ENCODE assay signal across 14 cellular contexts in genomic region chr14:36019126-36019525, GRCh38.
DNase-seq lines count a peak whose midpoint lies in the region; ATAC-seq, FAIRE-seq and TF ChIP-seq lines count a peak whose summit lies in the region.
"Had no signal": no experiment of that assay in that cellular context is flagged by ENCODE, and none has a peak within 500 bp of the region (broad histone marks: within the 10 kb centered on the region; RNA-seq: fewer than 3 reads in every experiment).

No MANE protein-coding gene starts in this region.

- intact Hi-C loops in GM12878 (cut with micrococcal nuclease; ENCODE audit: unreplicated experiment) = no loop called here
- intact Hi-C loops in Caco-2 (cut with micrococcal nuclease; ENCODE audit: unreplicated experiment) = no loop called here

- CTCF ChIA-PET in GM12878 (lab: Yijun Ruan, JAX) = interaction anchor here (1.4 kb wide), 1 partner anchor 50 kb away, joined by 4 read pairs; no protein-coding TSS in a partner anchor
- CTCF ChIA-PET in Caco-2 (lab: Charles Lee) = no interaction called here

- H3K4me1 Mint-ChIP-seq in activated naive CD8-positive, alpha-beta T cell (ENCODE audit: low read depth) = peaks cover 12% of the 10 kb centered on the region
- H3K4me1 Mint-ChIP-seq in activated naive CD8-positive, alpha-beta T cell treated with anti-CD3 and anti-CD28 coated beads, Interleukin-2, amount 50 U/mL, for 24 hours = peaks cover 9% of the 10 kb centered on the region
- no peaks in the 10 kb centered on the region for H3K4me1 Mint-ChIP-seq in Caco-2 (ENCODE audit: low read depth, unreplicated experiment)
- H3K4me1 Mint-ChIP-seq: central memory CD8-positive, alpha-beta T cell had no signal

- under 1% methylated on average over 5 of the region's 5 CpGs for WGBS in GM12878 (ENCODE audit: insufficient coverage, insufficient replicate concordance, low lambda C conversion rate, missing lambda C conversion rate)

- no peak overlapping the region for H3K9ac ChIP-seq in GM12878 (ENCODE audit: control insufficient read depth, insufficient read depth, low read length)

- no peak for TF ChIP-seq POLR2A in GM12878 (IDR thresholded peaks at IDR 0.05; ENCODE audit: low read depth, low read length)

- TF ChIP-seq CTCF in GM12878 (IDR thresholded peaks at IDR 0.05 in 2 of 3, conservative IDR thresholded peaks at IDR 0.05 in 1 of 3; ENCODE audit: control insufficient read depth in 2 of 3, extremely low read depth in 1 of 3, insufficient read depth in 1 of 3, low read depth in 3 of 3, low read length in 3 of 3) = no peak
- no peak for TF ChIP-seq CTCF in Caco-2 (IDR thresholded peaks at IDR 0.05; ENCODE audit: insufficient read depth in 1 of 2, low read depth in 1 of 2, low read length in 1 of 2, severe bottlenecking in 1 of 2, unreplicated experiment in 1 of 2)

- H3K27me3 ChIP-seq in GM12878 (replicated peaks in 1 of 2; ENCODE audit: control insufficient read depth in 2 of 2, insufficient read depth in 2 of 2, low read length in 1 of 2) = no peaks in the 10 kb centered on the region
- H3K27me3 ChIP-seq in Caco-2 (replicated peaks; ENCODE audit: control insufficient read depth, insufficient read depth, low read length) = no peaks in the 10 kb centered on the region; the same call in 1 of the 2 replicates
- H3K27me3 ChIP-seq: adrenal gland, hepatocyte, right atrium auricular region had no signal

- H3K36me3 ChIP-seq in GM12878 (ENCODE audit: control insufficient read depth in 2 of 2, insufficient read depth in 2 of 2, low read length in 1 of 2) (no peaks in the 10 kb centered on the region), Caco-2 (ENCODE audit: control insufficient read depth, insufficient read depth, low read length) (no peaks in the 10 kb centered on the region)
- H3K36me3 ChIP-seq: adrenal gland, right atrium auricular region had no signal

- no peaks in the 10 kb centered on the region for H3K27me3 Mint-ChIP-seq in activated naive CD8-positive, alpha-beta T cell
- no peaks in the 10 kb centered on the region for H3K27me3 Mint-ChIP-seq in activated naive CD8-positive, alpha-beta T cell treated with anti-CD3 and anti-CD28 coated beads, Interleukin-2, amount 50 U/mL, for 24 hours
- H3K27me3 Mint-ChIP-seq in Caco-2 (ENCODE audit: insufficient read depth, unreplicated experiment) = peaks cover 13% of the 10 kb centered on the region
- H3K27me3 Mint-ChIP-seq: central memory CD8-positive, alpha-beta T cell had no signal

- H3K27ac ChIP-seq in GM12878 (ENCODE audit: control insufficient read depth, insufficient read depth) = no peak overlapping the region
- peak overlapping the region; percentile 79 for H3K27ac ChIP-seq in temporal lobe (ENCODE audit: low read depth, low read length)
- H3K27ac ChIP-seq: adrenal gland, hepatocyte, right atrium auricular region had no signal

- POLR2A ChIA-PET in GM12878 (lab: Charles Lee) (no interaction called here), Caco-2 (lab: Charles Lee) (no interaction called here)

- in situ Hi-C loops in GM12878 (cut with MboI) = no loop called here

- H3K4me3 ChIP-seq in GM12878 = no peak overlapping the region
- H3K4me3 ChIP-seq in Caco-2 (ENCODE audit: low read depth, low read length) = no peak overlapping the region
- H3K4me3 ChIP-seq: adrenal gland, hepatocyte, right atrium auricular region had no signal

- no peaks in the 10 kb centered on the region for H3K9me3 ChIP-seq in GM12878 (replicated peaks; ENCODE audit: control insufficient read depth, insufficient read depth, low read length)
- no peaks in the 10 kb centered on the region for H3K9me3 ChIP-seq in Caco-2
- H3K9me3 ChIP-seq: adrenal gland, right atrium auricular region had no signal

- no peak overlapping the region for H3K4me3 Mint-ChIP-seq in activated naive CD8-positive, alpha-beta T cell
- no peak overlapping the region for H3K4me3 Mint-ChIP-seq in activated naive CD8-positive, alpha-beta T cell treated with anti-CD3 and anti-CD28 coated beads, Interleukin-2, amount 50 U/mL, for 24 hours
- H3K4me3 Mint-ChIP-seq in Caco-2 (ENCODE audit: unreplicated experiment) = no peak overlapping the region
- H3K4me3 Mint-ChIP-seq: central memory CD8-positive, alpha-beta T cell; IgD-negative memory B cell had no signal

- H2AFZ ChIP-seq in GM12878 (ENCODE audit: control insufficient read depth, low read depth, low read length) = no peak overlapping the region
- H2AFZ ChIP-seq: hepatocyte had no signal

- peak overlapping the region; percentile 18 for H3K27ac Mint-ChIP-seq in activated naive CD8-positive, alpha-beta T cell
- no peak overlapping the region for H3K27ac Mint-ChIP-seq in activated naive CD8-positive, alpha-beta T cell treated with anti-CD3 and anti-CD28 coated beads, Interleukin-2, amount 50 U/mL, for 24 hours
- no peak overlapping the region for H3K27ac Mint-ChIP-seq in Caco-2 (ENCODE audit: unreplicated experiment)
- H3K27ac Mint-ChIP-seq: IgD-negative memory B cell had no signal

- no peaks in the 10 kb centered on the region for H3K36me3 Mint-ChIP-seq in activated naive CD8-positive, alpha-beta T cell
- H3K36me3 Mint-ChIP-seq in activated naive CD8-positive, alpha-beta T cell treated with anti-CD3 and anti-CD28 coated beads, Interleukin-2, amount 50 U/mL, for 24 hours (ENCODE audit: low read depth) = no peaks in the 10 kb centered on the region
- H3K36me3 Mint-ChIP-seq in Caco-2 (ENCODE audit: insufficient read depth, unreplicated experiment) = no peaks in the 10 kb centered on the region
- H3K36me3 Mint-ChIP-seq: IgD-negative memory B cell had no signal

- BruUV-seq in GM12878 (replicated peaks; lab: Mats Ljungman, UMichigan) (no TSS peak), Caco-2 (replicated peaks; lab: Mats Ljungman, UMichigan) (no TSS peak)

- TF ChIP-seq EP300 in GM12878 (IDR thresholded peaks at IDR 0.05; ENCODE audit: borderline replicate concordance in 1 of 2, control insufficient read depth in 1 of 2, low read depth in 2 of 2, low read length in 2 of 2) = no peak

- H4K20me1 ChIP-seq in GM12878 (ENCODE audit: control insufficient read depth, insufficient read depth) = no peaks in the 10 kb centered on the region

- RAD21 ChIA-PET in GM12878 (lab: Charles Lee; ENCODE audit: unreplicated experiment) = no interaction called here

- no peak for ATAC-seq in activated naive CD8-positive, alpha-beta T cell treated with anti-CD3 and anti-CD28 coated beads, Interleukin-2, amount 50 U/mL, for 24 hours
- ATAC-seq in GM12878 (peak; percentile 39), GM19455 (IDR thresholded peaks at IDR 0.05; ENCODE audit: unreplicated experiment) (no peak)

- SMC1A ChIA-PET in GM12878 (lab: Charles Lee; ENCODE audit: uncharacterized antibody, unreplicated experiment) = interaction anchor here (1.5 kb wide), 1 partner anchor 32 kb away, joined by 4 read pairs; no protein-coding TSS in a partner anchor

- TF ChIP-seq RAD21 in GM12878 (IDR thresholded peaks at IDR 0.05; ENCODE audit: insufficient read depth, low read depth, low read length) = no peak

- no peak overlapping the region for H3K4me2 ChIP-seq in GM12878 (ENCODE audit: control insufficient read depth, insufficient read depth)
- H3K4me2 ChIP-seq: hepatocyte had no signal

- H3K4me1 ChIP-seq in GM12878 (ENCODE audit: control insufficient read depth, insufficient read depth, low read length) = peaks cover 14% of the 10 kb centered on the region
- no peaks in the 10 kb centered on the region for H3K4me1 ChIP-seq in Caco-2
- H3K4me1 ChIP-seq: adrenal gland, right atrium auricular region had no signal

- no peaks in the 10 kb centered on the region for H3K9me3 Mint-ChIP-seq in activated naive CD8-positive, alpha-beta T cell (ENCODE audit: low read depth)
- H3K9me3 Mint-ChIP-seq in activated naive CD8-positive, alpha-beta T cell treated with anti-CD3 and anti-CD28 coated beads, Interleukin-2, amount 50 U/mL, for 24 hours = no peaks in the 10 kb centered on the region
- no peaks in the 10 kb centered on the region for H3K9me3 Mint-ChIP-seq in Caco-2 (ENCODE audit: unreplicated experiment)
- H3K9me3 Mint-ChIP-seq: central memory CD8-positive, alpha-beta T cell; IgD-negative memory B cell had no signal

- no peak for FAIRE-seq in GM12878 (lab: Jason Lieb, UNC)

- no peaks in the 10 kb centered on the region for H3K79me2 ChIP-seq in GM12878 (ENCODE audit: control insufficient read depth, insufficient read depth, low read length)
- H3K79me2 ChIP-seq: hepatocyte had no signal

- no peak for DNase-seq in activated naive CD8-positive, alpha-beta T cell treated with anti-CD3 and anti-CD28 coated beads, Interleukin-2, amount 50 U/mL, for 24 hours
- DNase-seq in MV-4-11 (lab: John Stamatoyannopoulos, UW) (peak; percentile 39), GM12878 (ENCODE audit: low read depth, low spot score) (no peak), Caco-2 (no peak), NCI-H345 treated with DMSO at 0.1 percent for 48 hours (lab: John Stamatoyannopoulos, UW; ENCODE audit: unreplicated experiment) (no peak)
- DNase-seq: adrenal gland; effector memory CD4-positive, alpha-beta T cell had no signal

TF ChIP-seq in GM12878, 131 proteins besides CTCF, POLR2A, EP300 and RAD21:
- TF ChIP-seq JUNB (IDR thresholded peaks at IDR 0.05) = peak; percentile 33; the same call in 1 of the 2 replicates
- TF ChIP-seq RUNX3 (IDR thresholded peaks at IDR 0.05; ENCODE audit: low read length) = peak; percentile 61; the same call in 1 of the 2 replicates
- no peak for TF ChIP-seq PAX8 (IDR thresholded peaks at IDR 0.05)
- no peak for TF ChIP-seq CBX5 (IDR thresholded peaks at IDR 0.05; ENCODE audit: low read depth)
